Comparison of ENCODE assay signal across 7 cellular contexts in genomic region chr9:119257592-119257991, GRCh38.
"Had no signal": no experiment of that assay in that cellular context is flagged by ENCODE, and none has a peak within 500 bp of the region (broad histone marks: within the 10 kb centered on the region; RNA-seq: fewer than 3 reads in every experiment).

No MANE protein-coding gene starts in this region.

- FAIRE-seq: H54, HepG2 had no signal

- DNase-seq: GM23248, GOT3, H9, HCEC 1CT, KBM-7 had no signal

- ATAC-seq: HepG2 had no signal
